In the genomic region with DNA sequence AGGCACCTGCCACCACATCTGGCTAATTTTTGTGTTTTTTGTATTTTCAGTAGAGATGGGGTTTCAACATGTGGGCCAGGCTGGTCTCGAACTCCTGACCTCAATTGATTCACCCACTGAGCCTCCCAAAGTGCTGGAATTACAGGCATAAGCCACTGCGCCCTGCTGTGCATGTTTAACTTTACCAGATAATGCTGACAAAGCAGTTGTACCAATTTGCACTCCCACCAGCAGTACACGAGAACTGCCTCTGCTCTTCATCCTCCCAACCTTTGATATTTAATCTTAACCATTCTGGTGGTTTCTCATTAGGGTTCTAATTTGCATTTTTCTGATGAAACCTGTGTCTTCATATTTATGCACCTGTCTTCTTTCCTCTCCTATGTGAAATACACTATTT, we compare ENCODE assay signal across 9 cellular contexts.
"Had no signal": no experiment of that assay in that cellular context is flagged by ENCODE, and none has a peak within 500 bp of the region (broad histone marks: within the 10 kb centered on the region; RNA-seq: fewer than 3 reads in every experiment).

No MANE protein-coding gene starts in this region.

- H2AFZ ChIP-seq: GM23338 had no signal

- DNase-seq: H7, HFFc6, Karpas-422, KBM-7 had no signal

- ATAC-seq: GM23338, HCT116 had no signal

- H3K4me2 ChIP-seq: GM23338, KMS-11 had no signal

- H3K9ac ChIP-seq: KMS-11 had no signal

- FAIRE-seq: HTR-8/SVneo had no signal

- H3K9me3 ChIP-seq: HAP-1 had no signal

- H3K4me3 ChIP-seq: GM23338, HAP-1 had no signal

- H3K27ac ChIP-seq: KMS-11 had no signal

- H3K27ac Mint-ChIP-seq: GM23338, HFFc6 had no signal

- H3K36me3 ChIP-seq: HAP-1 had no signal

- H3K9me3 Mint-ChIP-seq: GM23338, HFFc6 had no signal

- H3K4me3 Mint-ChIP-seq: GM23338, HFFc6 had no signal
